ENCODE assay signal across 17 cellular contexts in the genomic region with DNA sequence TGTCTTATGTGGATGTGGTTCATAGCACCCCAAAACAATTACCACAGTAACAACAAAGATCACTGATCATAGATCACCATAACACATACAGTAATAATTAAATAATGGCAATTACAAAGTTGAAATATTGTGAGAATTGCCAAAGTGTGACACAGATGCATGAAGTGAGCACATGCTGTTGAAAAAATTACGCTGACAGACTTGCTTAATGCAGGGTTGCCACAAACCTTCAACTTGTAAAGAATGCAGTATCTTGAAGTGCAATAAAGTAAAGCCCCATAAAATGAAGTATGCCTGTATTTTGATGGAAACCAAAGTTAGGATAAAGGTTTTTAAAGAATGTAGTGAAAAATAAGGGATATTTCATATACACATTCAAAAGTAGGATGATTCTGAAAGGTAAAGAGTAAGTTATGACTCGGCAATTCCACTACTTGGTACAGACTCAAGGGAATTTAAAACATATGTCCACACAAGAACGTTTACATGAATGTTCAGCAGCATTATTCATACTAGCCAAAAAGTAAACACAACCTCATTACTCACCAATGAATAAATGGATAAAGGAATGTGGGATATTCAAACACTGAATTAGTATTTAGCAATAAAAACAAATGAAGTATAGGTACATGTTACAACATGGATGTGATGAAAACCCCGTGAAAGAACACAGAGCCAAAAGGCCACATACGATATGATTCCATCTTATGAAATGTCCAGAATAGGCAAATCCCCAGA.
DNase-seq lines count a peak whose midpoint lies in the region; ATAC-seq, FAIRE-seq and TF ChIP-seq lines count a peak whose summit lies in the region.
"Had no signal": no experiment of that assay in that cellular context is flagged by ENCODE, and none has a peak within 500 bp of the region (broad histone marks: within the 10 kb centered on the region; RNA-seq: fewer than 3 reads in every experiment).

No MANE protein-coding gene starts in this region.

- peaks cover 0 to 1% (median 0%) of the 10 kb centered on the region in 5 donors for H3K27me3 Mint-ChIP-seq in naive thymus-derived CD8-positive, alpha-beta T cell
- H3K27me3 Mint-ChIP-seq: activated T-helper 17 cell treated with anti-CD3 and anti-CD28 coated beads, Interleukin-2, amount 50 U/mL, for 72 hours; memory B cell had no signal

- TF ChIP-seq CTCF in A549 (IDR thresholded peaks at IDR 0.05) (no peak), fibroblast of the aortic adventitia (IDR thresholded peaks at IDR 0.05; ENCODE audit: insufficient read depth, low read length) (no peak)

- FAIRE-seq in A549 (lab: Jason Lieb, UNC) (no peak), H54 (lab: Jason Lieb, UNC) (peak; percentile 36)
- FAIRE-seq: endometrium had no signal

- no peak overlapping the region for H3K27ac Mint-ChIP-seq in naive thymus-derived CD8-positive, alpha-beta T cell
- H3K27ac Mint-ChIP-seq: activated T-helper 17 cell treated with anti-CD3 and anti-CD28 coated beads, Interleukin-2, amount 50 U/mL, for 72 hours; brain; memory B cell had no signal

- no peak for TF ChIP-seq POLR2A in A549 (IDR thresholded peaks at IDR 0.05; ENCODE audit: low read length)
- no peak for TF ChIP-seq POLR2A in H54 (IDR thresholded peaks at IDR 0.05; ENCODE audit: low read depth, low read length)

- TF ChIP-seq EP300 in A549 (IDR thresholded peaks at IDR 0.05), result no peak

- peak overlapping the region; percentile 42 for H3K4me2 ChIP-seq in A549
- H3K4me2 ChIP-seq: PC-9 had no signal

- POLR2A ChIA-PET in A549 (lab: Yijun Ruan, JAX), result no interaction called here
- POLR2A ChIA-PET in naive thymus-derived CD8-positive, alpha-beta T cell (lab: Charles Lee), result no interaction called here

- peaks cover 0 to 9% (median 0%) of the 10 kb centered on the region in 9 donors for H3K9me3 Mint-ChIP-seq in naive thymus-derived CD8-positive, alpha-beta T cell

- DNase-seq in A549 (ENCODE audit: low read depth in 1 of 2, low spot score in 1 of 2), result peak in 1 of 2 experiments; percentile 29
- DNase-seq in H54 (ENCODE audit: insufficient read length, low spot score), result no peak
- DNase-seq in amniotic epithelial cell (ENCODE audit: low read depth), result peak; percentile 78
- DNase-seq in fibroblast of the aortic adventitia (ENCODE audit: low read depth), result peak; percentile 77
- no peak for DNase-seq in NCI-H774 (lab: John Stamatoyannopoulos, UW)
- no peak for DNase-seq in naive thymus-derived CD8-positive, alpha-beta T cell
- DNase-seq in activated T-cell treated with anti-CD3 and anti-CD28 coated beads for 4 hours, result no peak
- DNase-seq: AML-193, DMS79, occipital lobe had no signal

- H3K4me3 Mint-ChIP-seq in naive thymus-derived CD8-positive, alpha-beta T cell, result no peak overlapping the region
- H3K4me3 Mint-ChIP-seq: activated T-helper 17 cell treated with anti-CD3 and anti-CD28 coated beads, Interleukin-2, amount 50 U/mL, for 72 hours; brain; memory B cell had no signal

- H3K27ac ChIP-seq in A549, result peak overlapping the region; percentile 14 to 57; a peak in 4 of 6 replicates
- H3K27ac ChIP-seq: PC-9 had no signal

- no peaks in the 10 kb centered on the region for H3K9me3 ChIP-seq in A549
- H3K9me3 ChIP-seq: HAP-1 had no signal

- no peak overlapping the region for H3K4me3 ChIP-seq in A549
- H3K4me3 ChIP-seq in fibroblast of the aortic adventitia (ENCODE audit: low read depth, low read length), result no peak overlapping the region
- H3K4me3 ChIP-seq: HAP-1, PC-9 had no signal

- no peak for TF ChIP-seq RAD21 in A549 (conservative IDR thresholded peaks at IDR 0.05 in 1 of 2, IDR thresholded peaks at IDR 0.05 in 1 of 2)

- peaks cover 0 to 1% (median 0%) of the 10 kb centered on the region in 3 donors for H3K36me3 Mint-ChIP-seq in naive thymus-derived CD8-positive, alpha-beta T cell
- H3K36me3 Mint-ChIP-seq: brain, memory B cell had no signal

- H3K4me1 Mint-ChIP-seq in naive thymus-derived CD8-positive, alpha-beta T cell, result no peaks in the 10 kb centered on the region
- H3K4me1 Mint-ChIP-seq: activated T-helper 17 cell treated with anti-CD3 and anti-CD28 coated beads, Interleukin-2, amount 50 U/mL, for 72 hours; brain; memory B cell had no signal

- CTCF ChIA-PET in A549 (lab: Yijun Ruan, JAX), result no interaction called here

- ATAC-seq in A549, result peak; percentile 77 to 81
- no peak for ATAC-seq in GM19328 (IDR thresholded peaks at IDR 0.05; ENCODE audit: unreplicated experiment)
- no peak for ATAC-seq in naive thymus-derived CD8-positive, alpha-beta T cell
- ATAC-seq: activated T-helper 17 cell treated with anti-CD3 and anti-CD28 coated beads, Interleukin-2, amount 50 U/mL, for 72 hours had no signal

- peaks cover 13% of the 10 kb centered on the region; the same call in 2 of the 3 replicates for H3K4me1 ChIP-seq in A549
- H3K4me1 ChIP-seq: HAP-1 had no signal

- 23% methylated on average over 5 of the region's 5 CpGs for WGBS in A549 (ENCODE audit: missing lambda C conversion rate)

TF ChIP-seq in A549, 52 proteins besides CTCF, POLR2A, EP300 and RAD21:
- TF ChIP-seq CEBPB (IDR thresholded peaks at IDR 0.05), result peak in 1 of 2 experiments; percentile 23; a peak in 1 of 4 replicates
- peak; percentile 57 for TF ChIP-seq MAFK (IDR thresholded peaks at IDR 0.05; ENCODE audit: partially characterized antibody)
- peak; percentile 34; the same call in 1 of the 2 replicates for TF ChIP-seq FOSL2 (IDR thresholded peaks at IDR 0.05)
- peak; percentile 69 for TF ChIP-seq FOSL2 (CRISPR knock-in tag; IDR thresholded peaks at IDR 0.05)
- TF ChIP-seq JUNB (IDR thresholded peaks at IDR 0.05), result 0 out of 2 replicates have a peak, but pooled peaks have one; percentile 20
- no peak for TF ChIP-seq KDM5A (IDR thresholded peaks at IDR 0.05)

Comparison
In these comparisons a context has a peak if more than half of its experiments do, and no peak if none do; other contexts are left out.
1. ATAC-seq: peak in A549 (2 of 2); none in GM19328 (single experiment) and naive thymus-derived CD8-positive, alpha-beta T cell (0 of 2).
2. DNase-seq: peak in amniotic epithelial cell (single experiment) and fibroblast of the aortic adventitia (single experiment); none in H54 (single experiment), NCI-H774 (single experiment), naive thymus-derived CD8-positive, alpha-beta T cell (0 of 10) and activated T-cell treated with anti-CD3 and anti-CD28 coated beads for 4 hours (single experiment).